In the genomic region with DNA sequence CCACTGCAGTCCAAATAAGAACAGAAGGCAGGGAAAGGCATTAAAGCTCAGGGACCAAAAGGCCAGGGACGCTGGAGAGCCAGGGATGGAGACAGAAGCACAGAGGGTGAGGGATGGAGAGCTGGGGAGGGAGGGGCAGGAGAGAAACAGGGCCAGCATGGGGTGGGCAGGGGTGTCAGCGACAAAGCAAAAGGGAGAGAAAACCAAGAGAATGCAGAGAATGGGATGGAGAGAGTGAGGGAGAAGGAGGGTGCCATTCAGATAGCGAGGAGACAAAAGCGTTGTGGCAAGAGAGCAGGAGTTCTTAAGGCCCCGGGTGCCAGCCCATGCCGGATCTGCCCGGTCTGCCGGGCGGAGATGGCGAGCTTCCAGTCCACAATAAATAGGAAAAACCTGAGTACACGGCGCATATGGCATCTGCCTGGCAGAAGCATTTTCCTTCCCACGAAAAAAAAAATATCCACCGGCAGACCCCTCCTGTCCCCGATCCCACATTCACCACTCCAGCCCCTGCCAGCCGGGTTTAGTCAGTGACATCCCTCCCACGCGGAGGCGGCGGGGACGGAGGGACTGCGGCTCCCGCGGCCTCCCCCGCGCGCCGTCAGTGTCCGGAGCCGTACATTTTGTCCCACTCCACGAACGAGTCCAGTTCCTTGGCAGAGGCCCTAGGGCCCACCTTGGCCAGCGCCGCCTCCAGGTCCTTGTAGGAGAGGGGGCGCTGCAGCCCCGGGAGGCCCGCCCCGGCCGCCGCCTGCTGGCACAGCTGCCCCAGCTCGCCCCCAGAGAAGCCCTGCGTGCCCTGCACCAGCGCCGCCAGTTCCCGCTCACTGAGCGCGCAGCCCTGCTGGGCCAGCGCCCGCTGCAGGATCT, we compare ENCODE assay signal across 8 cellular contexts. TPM values are rescaled to one million over a fixed set of nuclear protein-coding genes. Genes with fewer than 3 reads are reported as not detected.
DNase-seq lines count a peak whose midpoint lies in the region; ATAC-seq and TF ChIP-seq lines count a peak whose summit lies in the region.

No MANE protein-coding gene starts in this region.

- peak overlapping the region; percentile 48 for H3K4me3 ChIP-seq in mucosa of rectum (ENCODE audit: low read length in 2 of 2)
- H3K4me3 ChIP-seq in aorta (ENCODE audit: low read length in 2 of 2), result no peak overlapping the region

- TF ChIP-seq CTCF in GM10248 (IDR thresholded peaks at IDR 0.05; ENCODE audit: control extremely low read depth, extremely low read depth, low read depth, missing control alignments), result no peak

- CTCF ChIA-PET in GM10248 (lab: Yijun Ruan, JAX), result no interaction called here

- peak overlapping the region in 1 of 2 donors; percentile 59 for H3K9ac ChIP-seq in mucosa of rectum (ENCODE audit: low read depth in 1 of 2, low read length in 2 of 2)

- no peak for ATAC-seq in aorta (ENCODE audit: low FRiP score)

- 37 to 59% methylated on average over 40 to 49 of the region's 49 CpGs for WGBS in aorta, 2 donors

- no peaks in the 10 kb centered on the region for H3K27me3 ChIP-seq in mucosa of rectum (ENCODE audit: control insufficient read depth in 2 of 2, insufficient read depth in 2 of 2, low read length in 2 of 2)
- H3K27me3 ChIP-seq in aorta (ENCODE audit: control insufficient read depth in 1 of 2, insufficient read depth in 2 of 2, low read length in 1 of 2), result peaks cover 0 to 3% of the 10 kb centered on the region in 2 donors

- no peaks in the 10 kb centered on the region for H3K36me3 ChIP-seq in mucosa of rectum (ENCODE audit: control insufficient read depth in 2 of 2, insufficient read depth in 2 of 2, low read length in 2 of 2)
- no peaks in the 10 kb centered on the region for H3K36me3 ChIP-seq in aorta (ENCODE audit: control insufficient read depth in 1 of 2, insufficient read depth in 2 of 2, low read length in 1 of 2)

- H3K27ac ChIP-seq in cingulate gyrus (ENCODE audit: low read depth, low read length) (peak overlapping the region; percentile 77), mucosa of rectum (ENCODE audit: low read depth in 2 of 2, low read length in 2 of 2) (peak overlapping the region in 1 of 2 donors; percentile 23), aorta (ENCODE audit: low read depth in 1 of 2, low read length in 2 of 2) (no peak overlapping the region)

- POLR2A ChIA-PET in GM10248 (lab: Yijun Ruan, JAX), result no interaction called here

- no peaks in the 10 kb centered on the region for H3K9me3 ChIP-seq in mucosa of rectum (ENCODE audit: control insufficient read depth in 2 of 2, low read length in 2 of 2)
- no peaks in the 10 kb centered on the region for H3K9me3 ChIP-seq in aorta (ENCODE audit: control insufficient read depth, low read length)

- DNase-seq in NCI-H524 (lab: John Stamatoyannopoulos, UW), result peak; percentile 66 to 87
- DNase-seq in NCI-H524 treated with DMSO at 0.1 percent for 48 hours (lab: John Stamatoyannopoulos, UW), result no peak
- peak; percentile 48 to 71 for DNase-seq in NCI-H526 (lab: John Stamatoyannopoulos, UW)
- no peak for DNase-seq in GM10248 (ENCODE audit: extremely low spot score)
- no peak for DNase-seq in aorta
- no peak for DNase-seq in HCEC 1CT

- intact Hi-C loops in aorta (cut with DNase I), result loop anchor here in 1 of 2 donors (10.0 kb wide), 1 partner anchor 285 kb away; no protein-coding TSS in a partner anchor

- peaks cover 3 to 4% of the 10 kb centered on the region in 2 donors for H3K4me1 ChIP-seq in mucosa of rectum (ENCODE audit: control insufficient read depth in 2 of 2, insufficient read depth in 2 of 2, low read length in 2 of 2)
- H3K4me1 ChIP-seq in aorta (ENCODE audit: control insufficient read depth in 1 of 2, insufficient read depth in 2 of 2, low read length in 2 of 2), result no peaks in the 10 kb centered on the region

RNA-seq across cellular contexts. Expression of a gene that starts 28.4 kb away (rescaled TPM):
- 1 to 10 TPM; 1.0 to 2.1 TPM for total RNA-seq in aorta
- under 1 TPM in 1 of 2 donors, not detected in 1; 0.08 TPM for polyA plus RNA-seq in aorta

Comparison
In these comparisons a context has a peak if more than half of its experiments do, and no peak if none do; other contexts are left out.
1. DNase-seq: peak in NCI-H524 (2 of 2) and NCI-H526 (2 of 2); none in NCI-H524 treated with DMSO at 0.1 percent for 48 hours (single experiment), GM10248 (single experiment), aorta (0 of 2) and HCEC 1CT (single experiment).
2. H3K4me3 ChIP-seq: peak in mucosa of rectum (2 of 2); none in aorta (0 of 2).